ENCODE assay signal across 1 cellular context in the genomic region with DNA sequence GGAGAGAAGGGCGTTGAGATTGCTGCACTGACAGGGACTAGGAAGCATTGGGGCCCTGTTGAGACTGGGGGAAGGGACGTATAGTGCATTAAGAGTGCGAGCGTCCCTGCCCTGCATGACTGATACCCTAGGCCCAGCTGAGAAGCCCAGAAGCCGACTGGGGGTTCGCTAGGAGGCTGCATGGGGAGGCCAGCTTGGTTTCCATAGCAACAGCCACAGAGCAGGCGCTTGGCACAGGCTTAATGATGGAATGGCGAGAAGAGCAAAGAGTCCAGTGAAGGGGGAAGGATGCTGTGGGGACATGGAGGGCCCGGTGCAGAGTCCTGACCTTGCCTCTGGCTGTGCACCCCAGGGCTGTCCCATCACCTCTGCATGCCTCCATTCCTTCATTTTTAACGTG.
TF ChIP-seq lines count a peak whose summit lies in the region.

No MANE protein-coding gene starts in this region.

TF ChIP-seq in GM23338, 12 proteins besides CTCF, POLR2A, EP300 and RAD21:
- TF ChIP-seq ZNF462 (CRISPR knock-in tag; IDR thresholded peaks at IDR 0.05) (no peak), CREB1 (CRISPR knock-in tag; IDR thresholded peaks at IDR 0.05; ENCODE audit: low read depth) (no peak), NANOG (IDR thresholded peaks at IDR 0.05; ENCODE audit: borderline replicate concordance) (no peak), STAT1 (IDR thresholded peaks at IDR 0.05; ENCODE audit: unreplicated experiment) (no peak), ZNF331 (CRISPR knock-in tag; IDR thresholded peaks at IDR 0.05; ENCODE audit: low read depth) (no peak), ETS1 (IDR thresholded peaks at IDR 0.05) (no peak)
